ENCODE assay signal across 8 cellular contexts in the genomic region with DNA sequence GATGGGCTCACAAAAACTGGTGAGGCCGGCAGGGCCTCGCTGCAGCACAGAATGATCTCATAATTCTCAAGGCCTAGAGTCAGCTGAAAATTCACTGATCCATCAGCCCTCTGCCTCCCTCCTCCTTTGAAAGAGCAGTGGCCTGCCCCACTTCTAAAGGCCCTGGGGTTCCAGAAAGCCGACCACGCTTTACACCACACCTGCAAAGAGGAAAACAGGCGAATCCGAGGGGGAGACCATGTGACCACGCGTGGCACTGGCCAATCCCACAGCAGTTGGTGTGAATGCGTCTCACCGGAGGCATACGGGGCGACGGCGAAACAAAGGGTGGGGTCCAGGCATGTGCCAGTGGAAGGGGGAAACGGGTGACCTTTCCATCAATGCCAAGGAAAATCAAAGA.
A peak's percentile ranks its signal among the peaks of the same experiment; 100 is the strongest.
DNase-seq lines count a peak whose midpoint lies in the region; ATAC-seq and TF ChIP-seq lines count a peak whose summit lies in the region.
"Not testable (repeated sequence)": the region's sequence is repeated elsewhere in the genome, so short reads cannot be mapped to it uniquely, and the experiment has no call there.

No MANE protein-coding gene starts in this region.

- intact Hi-C loops in colonic mucosa (cut with DNase I); left ventricle myocardium superior (cut with micrococcal nuclease): not testable (repeated sequence)

- not testable (repeated sequence) for H3K27ac ChIP-seq in GM23338 (ENCODE audit: low read depth); colonic mucosa

- H3K36me3 Mint-ChIP-seq in GM23338 (ENCODE audit: low read depth); neural crest cell (ENCODE audit: low read depth): not testable (repeated sequence)

- H3K4me2 ChIP-seq in GM23338: peak overlapping the region; percentile 71; the same call in 1 of the 2 replicates

- POLR2A ChIA-PET in BJ (lab: Charles Lee): not testable (repeated sequence)

- H3K9ac ChIP-seq in colonic mucosa (ENCODE audit: low read depth in 2 of 2, low read length in 2 of 2): not testable (repeated sequence)

- not testable (repeated sequence) for H3F3A ChIP-seq in GM23338 (replicated peaks; ENCODE audit: low read depth)

- H3K27me3 ChIP-seq in BJ (ENCODE audit: control insufficient read depth, insufficient read depth, low read length); GM23338 (ENCODE audit: insufficient read depth); colonic mucosa: not testable (repeated sequence)

- TF ChIP-seq CTCF in BJ (IDR thresholded peaks at IDR 0.05; ENCODE audit: insufficient read depth, low read depth, low read length); GM23338 (conservative IDR thresholded peaks at IDR 0.05; ENCODE audit: low read depth in 2 of 2); colonic mucosa (IDR thresholded peaks at IDR 0.05); neural crest cell (conservative IDR thresholded peaks at IDR 0.05): not testable (repeated sequence)

- H3K27ac Mint-ChIP-seq in GM23338; neural crest cell (ENCODE audit: unreplicated experiment): not testable (repeated sequence)

- not testable (repeated sequence) for DNase-seq in BJ (ENCODE audit: low read depth); GM23338 (ENCODE audit: low spot score); neural crest cell (ENCODE audit: low read depth, low spot score)
- DNase-seq in activated effector memory CD4-positive, alpha-beta T cell treated with anti-CD3 and anti-CD28 coated beads, Interleukin-2, amount 50 U/mL, for 16 hours: peak; percentile 65
- DNase-seq in colonic mucosa (peak; percentile 29), left ventricle myocardium superior (peak; percentile 28)
- peak; percentile 12 for DNase-seq in stimulated activated naive CD8-positive, alpha-beta T cell treated with anti-CD3 and anti-CD28 coated beads, Interleukin-15, Interleukin-2, amounts not matched to agents 100 U/mL and 50 U/mL, for 24 hours

- not testable (repeated sequence) for H3K36me3 ChIP-seq in BJ (ENCODE audit: control insufficient read depth, insufficient read depth, low read length); GM23338 (ENCODE audit: insufficient read depth); colonic mucosa

- H3K4me3 ChIP-seq in BJ (ENCODE audit: low read depth, low read length): peak overlapping the region; percentile 34
- peak overlapping the region; percentile 52 for H3K4me3 ChIP-seq in GM23338
- H3K4me3 ChIP-seq in colonic mucosa: peak overlapping the region; percentile 35

- ATAC-seq in GM23338: not testable (repeated sequence)
- ATAC-seq in SK-N-SH treated with all-trans-retinoic acid at 6 μM for 48 hours: peak; percentile 44; the same call in 2 of the 3 replicates
- ATAC-seq in left ventricle myocardium superior: peak; percentile 24
- ATAC-seq in stimulated activated naive CD8-positive, alpha-beta T cell treated with anti-CD3 and anti-CD28 coated beads, Interleukin-15, Interleukin-2, amounts not matched to agents 100 U/mL and 50 U/mL, for 24 hours: peak; percentile 41

- not testable (repeated sequence) for H2AFZ ChIP-seq in GM23338

- H4K20me1 ChIP-seq in GM23338 (replicated peaks; ENCODE audit: insufficient read depth): not testable (repeated sequence)

- H3K4me1 Mint-ChIP-seq in GM23338, neural crest cell: not testable (repeated sequence)

- not testable (repeated sequence) for H3K9me2 ChIP-seq in GM23338 (ENCODE audit: insufficient read depth)

- not testable (repeated sequence) for H3K4me1 ChIP-seq in GM23338 (ENCODE audit: insufficient read depth); colonic mucosa

- H3K9me3 ChIP-seq in colonic mucosa: not testable (repeated sequence)

- not testable (repeated sequence) for H3K9me3 Mint-ChIP-seq in GM23338, neural crest cell

- CTCF ChIA-PET in BJ (lab: Yijun Ruan, JAX): not testable (repeated sequence)

- not testable (repeated sequence) for H3K27me3 Mint-ChIP-seq in GM23338 (ENCODE audit: insufficient read depth, low read depth, poor library complexity); neural crest cell (ENCODE audit: low read depth)

- H3K79me2 ChIP-seq in GM23338 (replicated peaks; ENCODE audit: insufficient read depth): not testable (repeated sequence)

- H3K4me3 Mint-ChIP-seq in GM23338 (peak overlapping the region; percentile 87), neural crest cell (peak overlapping the region; percentile 85)
